Comparison of ENCODE assay signal across 24 cellular contexts in the genomic region with DNA sequence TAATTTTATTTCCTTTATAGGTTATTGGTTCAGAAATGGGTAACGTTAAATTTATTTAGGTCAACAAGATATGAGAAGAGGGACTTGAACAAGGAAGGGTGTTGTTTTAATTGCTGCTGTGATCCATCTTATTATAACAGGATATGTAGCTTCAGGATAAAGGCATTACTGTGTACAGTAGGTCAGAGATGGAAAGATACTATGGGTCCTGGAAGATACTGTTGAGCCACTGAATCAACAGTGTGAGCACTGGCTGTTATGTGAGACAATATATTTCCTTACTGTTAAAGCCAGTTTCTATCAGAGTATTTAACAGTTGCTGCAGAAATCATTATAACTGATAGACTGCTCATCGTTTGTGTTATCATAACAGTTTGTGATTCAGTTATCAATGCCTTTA.
"Had no signal": no experiment of that assay in that cellular context is flagged by ENCODE, and none has a peak within 500 bp of the region (broad histone marks: within the 10 kb centered on the region; RNA-seq: fewer than 3 reads in every experiment).

No MANE protein-coding gene starts in this region.

- H3K27ac ChIP-seq: coronary artery, gastroesophageal sphincter, heart left ventricle, hepatocyte, lower lobe of right lung, ovary, psoas muscle, thoracic aorta, tibial nerve, upper lobe of left lung had no signal

- H3K27ac Mint-ChIP-seq: memory B cell; natural killer cell; stimulated activated naive B cell treated with anti-CD40 and anti-IgM and Interleukin-4, amounts not matched to agents 10 μg/mL and 1 μg/mL and 100 μg/mL, for 72 hours; stimulated activated naive CD8-positive, alpha-beta T cell treated with anti-CD3 and anti-CD28 coated beads, Interleukin-15, Interleukin-2, amounts not matched to agents 100 ng/mL and 50 ng/mL, for 24 hours had no signal

- ATAC-seq: gastroesophageal sphincter; heart left ventricle; left cardiac atrium; left ventricle myocardium superior; lower lobe of right lung; natural killer cell; psoas muscle; right cardiac atrium; stimulated activated naive B cell treated with anti-CD40 and anti-IgM and Interleukin-4, amounts not matched to agents 10 μg/mL and 1 μg/mL and 100 μg/mL, for 72 hours had no signal

- H3K79me2 ChIP-seq: hepatocyte had no signal

- DNase-seq: dermis blood vessel endothelial cell; effector memory CD4-positive, alpha-beta T cell; heart left ventricle; left cardiac atrium; left ventricle myocardium superior; lower lobe of right lung; natural killer cell; occipital lobe; ovary; posterior cingulate gyrus; psoas muscle; right cardiac atrium; small intestine; stimulated activated CD4-positive, alpha-beta T cell treated with anti-CD3 and anti-CD28 coated beads, Interleukin-15, amount 100 ng/mL, for 24 hours; stimulated activated CD4-positive, alpha-beta T cell treated with anti-CD3 and anti-CD28 coated beads, Interleukin-2, amount 100 ng/mL, for 48 hours; stimulated activated naive B cell treated with anti-CD40 and anti-IgM and Interleukin-4, amounts not matched to agents 10 μg/mL and 1 μg/mL and 100 μg/mL, for 72 hours; upper lobe of left lung had no signal

- H3K4me1 ChIP-seq: gastroesophageal sphincter, heart left ventricle, lower lobe of right lung, psoas muscle, tibial nerve, upper lobe of left lung had no signal

- H3K27me3 Mint-ChIP-seq: memory B cell; stimulated activated naive B cell treated with anti-CD40 and anti-IgM and Interleukin-4, amounts not matched to agents 10 μg/mL and 1 μg/mL and 100 μg/mL, for 72 hours; stimulated activated naive CD8-positive, alpha-beta T cell treated with anti-CD3 and anti-CD28 coated beads, Interleukin-15, Interleukin-2, amounts not matched to agents 100 ng/mL and 50 ng/mL, for 24 hours had no signal

- H3K4me3 ChIP-seq: coronary artery, gastroesophageal sphincter, heart left ventricle, hepatocyte, lower lobe of right lung, ovary, psoas muscle, thoracic aorta, tibial nerve, upper lobe of left lung had no signal

- H3K9me3 ChIP-seq: gastroesophageal sphincter, lower lobe of right lung, ovary, psoas muscle, thoracic aorta, tibial nerve, upper lobe of left lung had no signal

- H3K4me2 ChIP-seq: hepatocyte had no signal

- H3K36me3 ChIP-seq: gastroesophageal sphincter, heart left ventricle, lower lobe of right lung, ovary, thoracic aorta, tibial nerve, upper lobe of left lung had no signal

- H3K4me1 Mint-ChIP-seq: memory B cell; natural killer cell; stimulated activated naive B cell treated with anti-CD40 and anti-IgM and Interleukin-4, amounts not matched to agents 10 μg/mL and 1 μg/mL and 100 μg/mL, for 72 hours had no signal

- H3K9me3 Mint-ChIP-seq: memory B cell; stimulated activated naive B cell treated with anti-CD40 and anti-IgM and Interleukin-4, amounts not matched to agents 10 μg/mL and 1 μg/mL and 100 μg/mL, for 72 hours; stimulated activated naive CD8-positive, alpha-beta T cell treated with anti-CD3 and anti-CD28 coated beads, Interleukin-15, Interleukin-2, amounts not matched to agents 100 ng/mL and 50 ng/mL, for 24 hours had no signal

- H2AFZ ChIP-seq: hepatocyte had no signal

- H3K27me3 ChIP-seq: gastroesophageal sphincter, heart left ventricle, hepatocyte, ovary, tibial nerve, upper lobe of left lung had no signal

- H3K4me3 Mint-ChIP-seq: memory B cell; natural killer cell; stimulated activated naive B cell treated with anti-CD40 and anti-IgM and Interleukin-4, amounts not matched to agents 10 μg/mL and 1 μg/mL and 100 μg/mL, for 72 hours; stimulated activated naive CD8-positive, alpha-beta T cell treated with anti-CD3 and anti-CD28 coated beads, Interleukin-15, Interleukin-2, amounts not matched to agents 100 ng/mL and 50 ng/mL, for 24 hours had no signal

- H3K36me3 Mint-ChIP-seq: memory B cell; natural killer cell; stimulated activated naive B cell treated with anti-CD40 and anti-IgM and Interleukin-4, amounts not matched to agents 10 μg/mL and 1 μg/mL and 100 μg/mL, for 72 hours had no signal
